8 cellular contexts compared by ENCODE assay signal in the genomic region with DNA sequence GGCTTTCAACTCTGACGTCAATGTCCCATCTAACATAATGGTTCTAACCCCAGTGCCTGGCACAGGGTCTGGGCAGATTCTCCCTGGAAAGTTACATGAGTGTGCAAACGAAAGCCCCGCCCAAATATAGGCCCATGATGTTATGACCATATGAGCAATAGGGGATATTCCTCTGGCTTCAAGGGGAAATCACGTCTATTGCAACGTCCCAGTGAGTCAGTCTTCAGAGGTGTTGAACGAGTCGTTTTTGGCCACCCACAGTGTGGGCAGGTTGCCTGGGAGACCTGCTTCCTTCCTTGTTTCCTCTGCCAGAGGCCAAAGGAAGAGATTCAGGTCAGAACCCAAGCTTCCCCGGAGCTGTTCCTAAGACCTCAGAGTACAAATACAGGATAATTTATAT. TPM values are rescaled to one million over a fixed set of nuclear protein-coding genes. Genes with fewer than 3 reads are reported as not detected.
DNase-seq lines count a peak whose midpoint lies in the region; ATAC-seq and TF ChIP-seq lines count a peak whose summit lies in the region.

No MANE protein-coding gene starts in this region.

- H4K20me1 ChIP-seq in BLaER1 treated with 17β-estradiol and CSF1 and Interleukin-3, amounts not matched to agents 10 nM and 100 nM = peaks cover 0 to 23% (median 11%) of the 10 kb centered on the region in 11 experiments; a peak in 15 of 22 replicates

- H3K27ac ChIP-seq in BLaER1 treated with 17β-estradiol and CSF1 and Interleukin-3, amounts not matched to agents 10 nM and 100 nM = peak overlapping the region in 9 of 11 experiments; percentile 5 to 90 (median 61); a peak in 14 of 22 replicates
- peak overlapping the region in 1 of 2 donors; percentile 84 for H3K27ac ChIP-seq in left lung

- no peak for TF ChIP-seq CTCF in left lung (IDR thresholded peaks at IDR 0.05)

- peaks cover 19 to 75% (median 24%) of the 10 kb centered on the region in 10 experiments for H3K4me1 ChIP-seq in BLaER1 treated with 17β-estradiol and CSF1 and Interleukin-3, amounts not matched to agents 10 nM and 100 nM
- peaks cover 0 to 62% of the 10 kb centered on the region in 2 donors for H3K4me1 ChIP-seq in left lung

- peak overlapping the region; percentile 41 to 87 (median 65) for H3K4me2 ChIP-seq in BLaER1 treated with 17β-estradiol and CSF1 and Interleukin-3, amounts not matched to agents 10 nM and 100 nM

- H3K9ac ChIP-seq in BLaER1 treated with 17β-estradiol and CSF1 and Interleukin-3, amounts not matched to agents 10 nM and 100 nM = peak overlapping the region in 5 of 11 experiments; percentile 43 to 73 (median 57); a peak in 7 of 22 replicates

- ATAC-seq in HG03196 (IDR thresholded peaks at IDR 0.05; ENCODE audit: unreplicated experiment) (peak; percentile 45), left lung (peak; percentile 77), HG02885 (IDR thresholded peaks at IDR 0.05; ENCODE audit: poor library complexity, unreplicated experiment) (no peak)

- intact Hi-C loops in left lung (cut with DNase I) = no loop called here

- peaks cover 12 to 37% (median 26%) of the 10 kb centered on the region in 11 experiments for H3K9me3 ChIP-seq in BLaER1 treated with 17β-estradiol and CSF1 and Interleukin-3, amounts not matched to agents 10 nM and 100 nM (replicated peaks in 1 of 11)
- H3K9me3 ChIP-seq in left lung = peaks cover 0 to 3% of the 10 kb centered on the region in 2 donors

- DNase-seq in activated CD4-positive, alpha-beta T cell treated with anti-CD3 and anti-CD28 coated beads, Interleukin-2, amount 50 U/mL, for 48 hours = peak; percentile 70 to 82
- DNase-seq in left lung (peak; percentile 70 to 82), NCI-H510A (lab: John Stamatoyannopoulos, UW) (no peak), HCEC 1CT (no peak), AG20443 (ENCODE audit: low spot score) (no peak)

- peak overlapping the region in 3 of 10 experiments; percentile 5 to 18 (median 13); a peak in 2 of 20 replicates for H3K4me3 ChIP-seq in BLaER1 treated with 17β-estradiol and CSF1 and Interleukin-3, amounts not matched to agents 10 nM and 100 nM
- no peak overlapping the region for H3K4me3 ChIP-seq in left lung

- H3K27me3 ChIP-seq in BLaER1 treated with 17β-estradiol and CSF1 and Interleukin-3, amounts not matched to agents 10 nM and 100 nM = no peaks in the 10 kb centered on the region
- peaks cover 0 to 4% of the 10 kb centered on the region in 2 donors for H3K27me3 ChIP-seq in left lung

- H3K36me3 ChIP-seq in BLaER1 treated with 17β-estradiol and CSF1 and Interleukin-3, amounts not matched to agents 10 nM and 100 nM = peaks cover 0 to 64% (median 25%) of the 10 kb centered on the region in 11 experiments; a peak in 16 of 22 replicates
- no peaks in the 10 kb centered on the region for H3K36me3 ChIP-seq in left lung

RNA-seq across cellular contexts. Expression of a gene that starts 30.3 kb away (rescaled TPM):
- 10 to 100 TPM; 19.4 to 84.8 TPM for total RNA-seq in left lung

Comparison
In these comparisons a context has a peak if more than half of its experiments do, and no peak if none do; other contexts are left out.
1. DNase-seq: peak in activated CD4-positive, alpha-beta T cell treated with anti-CD3 and anti-CD28 coated beads, Interleukin-2, amount 50 U/mL, for 48 hours (2 of 2) and left lung (2 of 2); none in NCI-H510A (single experiment), HCEC 1CT (single experiment) and AG20443 (single experiment).